Comparison of ENCODE assay signal across 22 cellular contexts in genomic region chr21:35849131-35849530, GRCh38.
"Had no signal": no experiment of that assay in that cellular context is flagged by ENCODE, and none has a peak within 500 bp of the region (broad histone marks: within the 10 kb centered on the region; RNA-seq: fewer than 3 reads in every experiment).

No MANE protein-coding gene starts in this region.

- H3K9me3 ChIP-seq: esophagus muscularis mucosa, pancreas, upper lobe of right lung had no signal

- H3K36me3 Mint-ChIP-seq: activated naive CD8-positive, alpha-beta T cell treated with anti-CD3 and anti-CD28 coated beads for 36 hours; mesothelial cell of epicardium; stimulated activated memory B cell treated with anti-CD40 and anti-IgM and Interleukin-4, amounts not matched to agents 10 μg/mL and 1 μg/mL and 100 μg/mL, for 72 hours; T-cell had no signal

- H3K4me1 ChIP-seq: foreskin keratinocyte had no signal

- H3K36me3 ChIP-seq: esophagus muscularis mucosa, pancreas, upper lobe of right lung, WERI-Rb-1 had no signal

- H3K27ac ChIP-seq: foreskin keratinocyte, SK-N-MC, upper lobe of right lung, WERI-Rb-1 had no signal

- H3K27ac Mint-ChIP-seq: activated CD4-positive, alpha-beta memory T cell treated with anti-CD3 and anti-CD28 coated beads, Interleukin-2, amount 10 ng/mL, durations not matched to agents 7 days and 5 days; activated CD4-positive, alpha-beta T cell treated with anti-CD3 and anti-CD28 coated beads for 36 hours; activated naive CD8-positive, alpha-beta T cell treated with anti-CD3 and anti-CD28 coated beads for 36 hours; stimulated activated memory B cell treated with anti-CD40 and anti-IgM and Interleukin-4, amounts not matched to agents 10 μg/mL and 1 μg/mL and 100 μg/mL, for 72 hours; T-cell had no signal

- H3K4me3 Mint-ChIP-seq: activated CD4-positive, alpha-beta memory T cell treated with anti-CD3 and anti-CD28 coated beads, Interleukin-2, amount 10 ng/mL, durations not matched to agents 7 days and 5 days; activated CD4-positive, alpha-beta T cell treated with anti-CD3 and anti-CD28 coated beads for 36 hours; activated naive CD8-positive, alpha-beta T cell treated with anti-CD3 and anti-CD28 coated beads for 36 hours; central memory CD8-positive, alpha-beta T cell; mesothelial cell of epicardium; stimulated activated memory B cell treated with anti-CD40 and anti-IgM and Interleukin-4, amounts not matched to agents 10 μg/mL and 1 μg/mL and 100 μg/mL, for 72 hours; T-cell had no signal

- H3K9me3 Mint-ChIP-seq: activated CD4-positive, alpha-beta memory T cell treated with anti-CD3 and anti-CD28 coated beads, Interleukin-2, amount 10 ng/mL, durations not matched to agents 7 days and 5 days; activated naive CD8-positive, alpha-beta T cell treated with anti-CD3 and anti-CD28 coated beads for 36 hours; central memory CD8-positive, alpha-beta T cell; mesothelial cell of epicardium; stimulated activated memory B cell treated with anti-CD40 and anti-IgM and Interleukin-4, amounts not matched to agents 10 μg/mL and 1 μg/mL and 100 μg/mL, for 72 hours; T-cell had no signal

- H3K27me3 ChIP-seq: pancreas, upper lobe of right lung had no signal

- DNase-seq: activated CD4-positive, alpha-beta memory T cell treated with anti-CD3 and anti-CD28 coated beads, Interleukin-2, amount 10 ng/mL, durations not matched to agents 7 days and 5 days; activated CD4-positive, alpha-beta T cell treated with anti-CD3 and anti-CD28 coated beads for 36 hours; activated gamma-delta T cell; activated naive CD8-positive, alpha-beta T cell treated with anti-CD3 and anti-CD28 coated beads for 36 hours; activated T-cell treated with anti-CD3 and anti-CD28 coated beads, Interleukin-2, amount 50 U/mL, for 48 hours; anterior cingulate cortex; foreskin keratinocyte; head of caudate nucleus; islet precursor cell; pancreas; retina; substantia nigra; T-cell; T1000; upper lobe of right lung; WERI-Rb-1 had no signal

- ATAC-seq: activated CD4-positive, alpha-beta T cell treated with anti-CD3 and anti-CD28 coated beads for 36 hours; foreskin keratinocyte; stimulated activated memory B cell treated with anti-CD40 and anti-IgM and Interleukin-4, amounts not matched to agents 10 μg/mL and 1 μg/mL and 100 μg/mL, for 72 hours; T-cell; upper lobe of right lung had no signal

- H3K4me3 ChIP-seq: esophagus muscularis mucosa, pancreas, SK-N-MC, skin epidermis, upper lobe of right lung had no signal

- H3K4me1 Mint-ChIP-seq: activated CD4-positive, alpha-beta memory T cell treated with anti-CD3 and anti-CD28 coated beads, Interleukin-2, amount 10 ng/mL, durations not matched to agents 7 days and 5 days; activated CD4-positive, alpha-beta T cell treated with anti-CD3 and anti-CD28 coated beads for 36 hours; activated naive CD8-positive, alpha-beta T cell treated with anti-CD3 and anti-CD28 coated beads for 36 hours; central memory CD8-positive, alpha-beta T cell; stimulated activated memory B cell treated with anti-CD40 and anti-IgM and Interleukin-4, amounts not matched to agents 10 μg/mL and 1 μg/mL and 100 μg/mL, for 72 hours; T-cell had no signal
